8 cellular contexts compared by ENCODE assay signal in the genomic region with DNA sequence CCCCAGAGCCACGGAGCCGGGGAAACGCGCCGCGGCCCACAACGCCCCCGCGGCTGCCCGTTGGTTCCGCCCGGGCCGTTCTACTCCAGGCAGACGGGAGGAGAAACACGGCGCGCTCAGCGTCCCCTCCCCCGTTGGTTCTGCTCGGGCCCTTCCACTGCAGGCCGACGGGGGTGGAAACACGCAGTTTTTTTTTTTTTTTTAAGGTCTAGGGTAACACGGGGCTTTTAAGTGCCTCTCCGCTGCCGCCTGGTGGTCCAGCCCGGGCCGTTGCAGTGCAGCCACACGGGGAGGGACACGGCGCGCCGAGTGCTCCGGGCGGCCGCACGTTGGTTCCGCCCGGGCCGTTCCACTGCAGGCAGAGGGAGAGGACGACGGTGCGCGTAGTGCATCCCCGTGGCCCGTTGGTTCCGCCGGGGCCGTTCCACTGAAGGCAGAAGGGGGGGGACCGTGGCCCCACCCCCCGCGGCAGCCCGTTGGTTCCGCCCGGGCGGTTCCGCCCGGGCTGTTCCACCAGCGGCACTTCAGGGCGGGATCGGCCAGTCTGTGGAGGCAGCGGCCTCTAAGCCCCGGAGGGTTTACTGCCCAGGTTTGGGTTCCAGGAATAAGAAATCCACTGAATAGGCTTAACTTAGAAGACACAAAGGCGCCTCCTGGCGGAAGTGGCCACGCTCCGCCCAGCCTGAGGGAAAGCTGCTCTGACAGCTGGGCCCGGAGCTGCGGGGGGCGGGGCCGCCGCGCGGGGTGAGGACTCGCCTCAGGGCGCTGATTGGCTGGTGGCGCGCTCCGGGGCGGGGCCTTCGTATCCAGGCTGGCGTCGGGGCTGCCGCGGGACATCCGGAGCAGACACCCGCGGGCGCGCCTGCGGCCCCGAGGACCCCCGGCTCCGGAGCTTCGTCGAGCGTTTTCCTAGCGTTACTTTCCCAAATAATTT. TPM values are rescaled to one million over a fixed set of nuclear protein-coding genes. Genes with fewer than 3 reads are reported as not detected.
DNase-seq lines count a peak whose midpoint lies in the region; ATAC-seq and FAIRE-seq lines count a peak whose summit lies in the region.
"Not testable (repeated sequence)": the region's sequence is repeated elsewhere in the genome, so short reads cannot be mapped to it uniquely, and the experiment has no call there.

A gene (minus strand): TSS at position 82 of the 934 bp plus-strand sequence. CDS start 16,096 bp downstream, outside the sequence.

- peak within 1 kb of the TSS; percentile 90 for H3K27ac ChIP-seq in layer of hippocampus (ENCODE audit: low read depth, low read length)

- not testable (repeated sequence) for H3K27me3 ChIP-seq in layer of hippocampus (ENCODE audit: control insufficient read depth, insufficient read depth, low read length)

- peak; percentile 77 to 78 for DNase-seq in AML-193 (lab: John Stamatoyannopoulos, UW)
- DNase-seq in GM19239 (ENCODE audit: insufficient read length, low spot score) = not testable (repeated sequence)
- DNase-seq in NCI-H510A treated with DMSO at 0.1 percent for 48 hours (lab: John Stamatoyannopoulos, UW) = peak; percentile 98
- DNase-seq in activated CD4-positive, alpha-beta T cell treated with anti-CD3 and anti-CD28 coated beads for 24 hours (ENCODE audit: low read depth in 2 of 2) = peak; percentile 81 to 94
- peak; percentile 64 for DNase-seq in cerebellum (ENCODE audit: low spot score)
- DNase-seq in stimulated activated CD4-positive, alpha-beta T cell treated with anti-CD3 and anti-CD28 coated beads, Interleukin-1b, Interleukin-23, amount 100 ng/mL, for 1 hour (ENCODE audit: low read depth in 2 of 2) = peak; percentile 62 to 83

- FAIRE-seq in GM19239 (lab: Jason Lieb, UNC) = peak; percentile 99

- ATAC-seq in HG03432 (IDR thresholded peaks at IDR 0.05; ENCODE audit: unreplicated experiment) = peak; percentile 81

RNA-seq across cellular contexts. Expression of the gene that starts here (rescaled TPM):
- 65.6 TPM for total RNA-seq in cerebellum
